1 cellular context compared by ENCODE assay signal in the genomic region with DNA sequence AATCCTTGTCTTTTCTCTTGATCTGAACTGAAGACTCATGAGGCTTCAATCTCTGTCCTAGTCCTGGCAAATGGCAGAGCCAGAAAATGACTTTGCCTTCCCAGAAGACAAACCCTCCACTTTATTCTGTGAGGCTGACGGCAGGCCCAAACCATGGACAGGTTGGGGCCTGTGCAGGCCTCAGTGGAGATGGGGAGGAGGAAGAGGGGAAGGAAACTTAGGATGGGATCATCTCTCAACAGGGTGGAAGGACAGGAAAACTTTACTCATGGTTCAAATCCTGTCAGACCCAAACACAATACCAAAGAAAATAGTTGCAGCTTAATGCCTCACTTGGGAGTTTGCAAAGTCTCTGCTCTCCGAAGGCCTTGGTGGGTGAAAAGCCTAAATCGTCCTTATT.
TF ChIP-seq lines count a peak whose summit lies in the region.

No MANE protein-coding gene starts in this region.

TF ChIP-seq in SK-N-SH, 30 proteins besides CTCF, POLR2A, EP300 and RAD21 (continued from another document):
- TF ChIP-seq, protein P1, sequence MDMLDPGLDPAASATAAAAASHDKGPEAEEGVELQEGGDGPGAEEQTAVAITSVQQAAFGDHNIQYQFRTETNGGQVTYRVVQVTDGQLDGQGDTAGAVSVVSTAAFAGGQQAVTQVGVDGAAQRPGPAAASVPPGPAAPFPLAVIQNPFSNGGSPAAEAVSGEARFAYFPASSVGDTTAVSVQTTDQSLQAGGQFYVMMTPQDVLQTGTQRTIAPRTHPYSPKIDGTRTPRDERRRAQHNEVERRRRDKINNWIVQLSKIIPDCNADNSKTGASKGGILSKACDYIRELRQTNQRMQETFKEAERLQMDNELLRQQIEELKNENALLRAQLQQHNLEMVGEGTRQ (IDR thresholded peaks at IDR 0.05; ENCODE audit: borderline replicate concordance, low read depth, low read length) = no peak
